8 cellular contexts compared by ENCODE assay signal in the genomic region with DNA sequence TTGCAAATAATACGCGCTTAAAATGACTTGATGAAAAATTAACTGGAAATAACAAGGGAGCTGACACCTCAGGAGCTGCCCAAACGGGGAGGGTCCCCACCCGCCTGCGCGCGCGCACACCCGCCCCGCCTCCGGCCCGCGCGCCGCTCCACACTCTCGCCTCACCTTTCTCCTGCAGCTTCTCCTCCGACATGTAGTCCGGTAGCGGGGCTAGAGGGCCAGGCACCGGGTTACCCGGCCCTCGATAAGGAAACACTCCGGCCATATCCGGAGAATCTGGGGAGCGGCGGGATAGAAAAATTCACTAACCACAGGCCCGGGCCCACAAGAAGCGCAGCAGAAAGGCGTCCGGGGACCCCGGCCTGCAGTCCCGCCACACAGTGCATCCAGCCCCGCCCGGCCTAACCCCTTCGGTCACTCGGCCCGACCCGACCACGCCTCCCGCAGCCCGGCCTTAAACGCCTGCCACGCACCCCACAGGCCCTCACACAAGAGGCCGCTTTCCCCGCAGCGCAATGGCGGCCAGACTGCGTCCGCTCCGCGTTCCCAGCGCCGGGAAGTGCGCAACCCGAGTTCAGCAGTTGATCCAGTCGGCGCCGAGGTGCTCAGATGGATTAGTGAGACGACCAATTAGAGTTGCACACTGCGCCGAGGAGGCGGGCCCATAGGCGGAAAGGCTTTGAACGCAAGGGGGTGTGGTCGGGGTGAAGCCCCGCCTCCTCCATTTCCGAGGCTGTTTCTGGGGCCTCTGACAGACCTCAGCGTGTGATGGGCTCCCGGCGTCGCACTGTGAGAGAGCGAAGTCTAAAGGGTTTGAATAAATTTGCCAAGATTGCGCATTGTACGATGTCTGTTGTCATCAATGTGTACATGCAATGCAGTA. TPM values are rescaled to one million over a fixed set of nuclear protein-coding genes. Genes with fewer than 3 reads are reported as not detected.
DNase-seq lines count a peak whose midpoint lies in the region; ATAC-seq and TF ChIP-seq lines count a peak whose summit lies in the region.

Gene PRPF8 (minus strand): TSS at position 561 of the 883 bp plus-strand sequence. CDS start 296 bp downstream, at position 265.

- H3K4me3 ChIP-seq in AG04450 (ENCODE audit: low read depth, low read length) (peak within 1 kb of the TSS; percentile 83), cardiac fibroblast (replicated peaks in 1 of 2; ENCODE audit: low read depth in 2 of 2, low read length in 2 of 2) (peak within 1 kb of the TSS; percentile 69 to 88)

- H3K9me3 Mint-ChIP-seq in WTC11 (no peaks in the 10 kb centered on the region; the same call in 1 of the 2 replicates), immature natural killer cell (no peaks in the 10 kb centered on the region)

- no peaks in the 10 kb centered on the region; the same call in 1 of the 2 replicates for H3K9me3 ChIP-seq in AG04450 (ENCODE audit: control insufficient read depth, insufficient read depth, low read length)

- no peak for TF ChIP-seq CTCF in AG04450 (IDR thresholded peaks at IDR 0.05; ENCODE audit: low read depth, low read length)
- TF ChIP-seq CTCF in WTC11 (IDR thresholded peaks at IDR 0.05): no peak
- TF ChIP-seq CTCF in cardiac fibroblast (IDR thresholded peaks at IDR 0.05; ENCODE audit: low read depth, low read length): no peak

- H3K27me3 ChIP-seq in AG04450 (ENCODE audit: control insufficient read depth, insufficient read depth, low read length): no peaks in the 10 kb centered on the region

- peak; percentile 91 for DNase-seq in AG04450 (ENCODE audit: low read depth, low spot score)
- DNase-seq in NCI-H226: peak; percentile 95
- peak; percentile 98 for DNase-seq in WTC11 (ENCODE audit: low spot score)
- DNase-seq in cardiac fibroblast (ENCODE audit: low read depth in 2 of 2): peak; percentile 98
- DNase-seq in immature natural killer cell: peak; percentile 98 to 99 (median 98)
- DNase-seq in smooth muscle cell of the brain vasculature (ENCODE audit: low read depth, low spot score): peak; percentile 95

- H3K36me3 Mint-ChIP-seq in WTC11: peaks cover 49% of the 10 kb centered on the region
- peaks cover 18 to 28% (median 23%) of the 10 kb centered on the region in 3 donors for H3K36me3 Mint-ChIP-seq in immature natural killer cell

- CTCF ChIA-PET in AG04450 (lab: Charles Lee) (interaction anchor here (0.6 to 0.9 kb wide), 2 partner anchors 16 to 111 kb away, joined by 3 to 5 read pairs; no protein-coding TSS in a partner anchor), WTC11 (lab: Charles Lee) (interaction anchor here (0.6 to 1.4 kb wide), 6 partner anchors 11 to 37 kb away, joined by 3 to 11 read pairs (median 4); partner anchors contain the start of gene RILP)

- H3K4me3 Mint-ChIP-seq in WTC11: peak within 1 kb of the TSS; percentile 95
- H3K4me3 Mint-ChIP-seq in immature natural killer cell: peak within 1 kb of the TSS; percentile 99 to 100 (median 100)

- H3K27me3 Mint-ChIP-seq in WTC11 (ENCODE audit: low read depth) (no peaks in the 10 kb centered on the region), immature natural killer cell (ENCODE audit: low read depth in 3 of 3) (peaks cover 2 to 13% (median 11%) of the 10 kb centered on the region in 3 donors)

- POLR2A ChIA-PET in AG04450 (lab: Yijun Ruan, JAX) (interaction anchor here (0.6 to 2.9 kb wide), 4 partner anchors 16 to 36 kb away, joined by 3 to 25 read pairs (median 7); no protein-coding TSS in a partner anchor), WTC11 (lab: Charles Lee) (interaction anchor here (0.6 to 1.7 kb wide), 5 partner anchors 15 to 84 kb away, joined by 3 to 9 read pairs (median 5); partner anchors contain the start of gene RILP)

- peak; percentile 96 for ATAC-seq in GM18909 (IDR thresholded peaks at IDR 0.05; ENCODE audit: poor library complexity, unreplicated experiment)
- ATAC-seq in HG03175 (IDR thresholded peaks at IDR 0.05; ENCODE audit: unreplicated experiment): peak; percentile 98
- ATAC-seq in WTC11: peak; percentile 99

- H3K27ac ChIP-seq in AG04450 (ENCODE audit: low read depth, low read length): peak within 1 kb of the TSS; percentile 86

- H3K27ac Mint-ChIP-seq in WTC11: peak within 1 kb of the TSS; percentile 99
- H3K27ac Mint-ChIP-seq in immature natural killer cell: peak within 1 kb of the TSS; percentile 94 to 100 (median 99)

- H3K4me1 Mint-ChIP-seq in WTC11 (peaks cover 13% of the 10 kb centered on the region), immature natural killer cell (peaks cover 41 to 51% of the 10 kb centered on the region in 2 donors)

TF ChIP-seq in WTC11, 78 proteins besides CTCF, POLR2A, EP300 and RAD21 (continues in another document):
- TF ChIP-seq ZNF396 (CRISPR knock-in tag; IDR thresholded peaks at IDR 0.05; ENCODE audit: borderline replicate concordance) (no peak), ZNF232 (CRISPR knock-in tag; IDR thresholded peaks at IDR 0.05) (peak; percentile 58; the same call in 1 of the 2 replicates), FOXK1 (CRISPR knock-in tag; IDR thresholded peaks at IDR 0.05) (peak; percentile 56; the same call in 1 of the 2 replicates), ZNF281 (CRISPR knock-in tag; IDR thresholded peaks at IDR 0.05) (0 out of 2 replicates have a peak, but pooled peaks have one; percentile 14), PRDM15 (CRISPR knock-in tag; IDR thresholded peaks at IDR 0.05) (peak; percentile 91), NFYB (CRISPR knock-in tag; conservative IDR thresholded peaks at IDR 0.05; ENCODE audit: low read depth) (peak; percentile 86), SP1 (CRISPR knock-in tag; conservative IDR thresholded peaks at IDR 0.05) (peak; percentile 97)
- TF ChIP-seq, protein P1, sequence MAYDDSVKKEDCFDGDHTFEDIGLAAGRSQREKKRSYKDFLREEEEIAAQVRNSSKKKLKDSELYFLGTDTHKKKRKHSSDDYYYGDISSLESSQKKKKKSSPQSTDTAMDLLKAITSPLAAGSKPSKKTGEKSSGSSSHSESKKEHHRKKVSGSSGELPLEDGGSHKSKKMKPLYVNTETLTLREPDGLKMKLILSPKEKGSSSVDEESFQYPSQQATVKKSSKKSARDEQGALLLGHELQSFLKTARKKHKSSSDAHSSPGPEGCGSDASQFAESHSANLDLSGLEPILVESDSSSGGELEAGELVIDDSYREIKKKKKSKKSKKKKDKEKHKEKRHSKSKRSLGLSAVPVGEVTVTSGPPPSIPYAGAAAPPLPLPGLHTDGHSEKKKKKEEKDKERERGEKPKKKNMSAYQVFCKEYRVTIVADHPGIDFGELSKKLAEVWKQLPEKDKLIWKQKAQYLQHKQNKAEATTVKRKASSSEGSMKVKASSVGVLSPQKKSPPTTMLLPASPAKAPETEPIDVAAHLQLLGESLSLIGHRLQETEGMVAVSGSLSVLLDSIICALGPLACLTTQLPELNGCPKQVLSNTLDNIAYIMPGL (CRISPR knock-in tag; IDR thresholded peaks at IDR 0.05): 0 out of 2 replicates have a peak, but pooled peaks have one; percentile 39
- TF ChIP-seq, protein P2, sequence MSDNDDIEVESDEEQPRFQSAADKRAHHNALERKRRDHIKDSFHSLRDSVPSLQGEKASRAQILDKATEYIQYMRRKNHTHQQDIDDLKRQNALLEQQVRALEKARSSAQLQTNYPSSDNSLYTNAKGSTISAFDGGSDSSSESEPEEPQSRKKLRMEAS (CRISPR knock-in tag; IDR thresholded peaks at IDR 0.05): peak; percentile 82

RNA-seq across cellular contexts. Expression of gene PRPF8, which starts in this region (rescaled TPM):
- polyA plus RNA-seq in AG04450 (2011; rRNA removed): 126 and 161 TPM in 2 replicates
- 420 and 507 TPM in 2 replicates for polyA minus RNA-seq in AG04450 (2011; rRNA and poly(A)+ RNA removed)
- 323 to 388 TPM (median 328 TPM) in 3 replicates for total RNA-seq in WTC11 (2021)
- 100 to 1,000 TPM in 1 of 3 donors, 10 to 100 TPM in 2; 57.0 to 198 (median 84.1) TPM for polyA plus RNA-seq in immature natural killer cell

Comparison
In these comparisons a context has a peak if more than half of its experiments do, and no peak if none do; other contexts are left out.
1. Peak in every context shown above with its lines: DNase-seq, ATAC-seq, H3K4me3 ChIP-seq and H3K27ac ChIP-seq.